ENCODE assay signal across 31 cellular contexts in the genomic region with DNA sequence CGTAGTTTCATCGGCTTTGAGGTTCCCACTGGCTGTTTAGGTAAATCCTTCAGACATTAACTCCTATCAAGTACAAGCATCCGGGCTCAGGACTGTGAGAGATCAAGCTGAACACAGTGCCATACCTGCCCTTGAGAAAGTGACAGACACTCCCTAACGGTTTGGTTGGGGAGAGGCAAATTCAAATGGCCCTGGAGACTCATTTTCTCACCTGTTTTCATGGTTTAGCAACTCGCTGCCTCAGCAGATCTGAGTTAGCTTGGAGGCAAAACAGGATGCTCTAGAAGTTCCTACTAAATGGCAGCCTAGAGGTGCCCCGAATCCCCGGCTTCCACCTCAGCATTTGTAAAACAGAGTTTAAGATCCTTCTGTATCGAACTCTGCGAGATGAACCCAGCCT. TPM values are rescaled to one million over a fixed set of nuclear protein-coding genes. Genes with fewer than 3 reads are reported as not detected.
DNase-seq lines count a peak whose midpoint lies in the region; ATAC-seq and TF ChIP-seq lines count a peak whose summit lies in the region.
"Had no signal": no experiment of that assay in that cellular context is flagged by ENCODE, and none has a peak within 500 bp of the region (broad histone marks: within the 10 kb centered on the region; RNA-seq: fewer than 3 reads in every experiment).

No MANE protein-coding gene starts in this region.

- H3K4me2 ChIP-seq in KMS-11 (no peak overlapping the region; the same call in 1 of the 2 replicates), osteoblast (ENCODE audit: insufficient read depth, low read length) (peak overlapping the region; percentile 20)

- peaks cover 9% of the 10 kb centered on the region; the same call in 1 of the 2 replicates for H3K79me2 ChIP-seq in KMS-11 (ENCODE audit: insufficient read depth, low read depth)
- H3K79me2 ChIP-seq in osteoblast (ENCODE audit: insufficient read depth, low read length) = peaks cover 14% of the 10 kb centered on the region

- TF ChIP-seq CTCF in KMS-11 (conservative IDR thresholded peaks at IDR 0.05; ENCODE audit: low read depth, low read length) (no peak), osteoblast (IDR thresholded peaks at IDR 0.05; ENCODE audit: extremely low read depth, low read depth, low read length) (no peak), uterus (IDR thresholded peaks at IDR 0.05) (no peak)

- no peaks in the 10 kb centered on the region for H3K36me3 ChIP-seq in KMS-11 (ENCODE audit: insufficient read depth)
- no peaks in the 10 kb centered on the region for H3K36me3 ChIP-seq in osteoblast (ENCODE audit: insufficient read depth, low read length)
- no peaks in the 10 kb centered on the region for H3K36me3 ChIP-seq in uterus
- H3K36me3 ChIP-seq: breast epithelium, gastrocnemius medialis, lower lobe of right lung, right atrium auricular region had no signal

- no peak for TF ChIP-seq POLR2A in uterus (IDR thresholded peaks at IDR 0.05)

- peak; percentile 12 for DNase-seq in activated CD4-positive, alpha-beta T cell treated with anti-CD3 and anti-CD28 coated beads for 36 hours
- no peak for DNase-seq in activated CD4-positive, alpha-beta T cell treated with anti-CD3 and anti-CD28 coated beads, Interleukin-2, amount 10 ng/mL, durations not matched to agents 7 days and 5 days
- peak; percentile 53 for DNase-seq in activated CD4-positive, alpha-beta memory T cell treated with anti-CD3 and anti-CD28 coated beads, Interleukin-2, amount 10 ng/mL, durations not matched to agents 7 days and 5 days
- DNase-seq in osteoblast (ENCODE audit: insufficient read length, low spot score, missing footprints) (no peak), uterus (no peak), NCI-H1930 (lab: John Stamatoyannopoulos, UW) (no peak), superior temporal gyrus (ENCODE audit: extremely low spot score) (no peak)
- DNase-seq: activated CD8-positive, alpha-beta T cell treated with anti-CD3 and anti-CD28 coated beads for 36 hours; DMS 273 treated with DMSO at 0.1 percent for 48 hours; gastrocnemius medialis; HCEC 1CT; Kasumi-1; kidney glomerular epithelial cell; lower lobe of right lung; MV-4-11; NCI-H1436; NCI-H2081 treated with DMSO at 0.1 percent for 48 hours; NCI-H345; stimulated activated CD4-positive, alpha-beta T cell treated with anti-CD3 and anti-CD28 coated beads, Interleukin-1b, Interleukin-23, amount 100 ng/mL, for 48 hours; stimulated activated naive CD8-positive, alpha-beta T cell treated with anti-CD3 and anti-CD28 coated beads, Interleukin-15, Interleukin-2, amounts not matched to agents 100 U/mL and 50 U/mL, for 24 hours; testis had no signal

- no peak for ATAC-seq in activated CD4-positive, alpha-beta T cell treated with anti-CD3 and anti-CD28 coated beads for 36 hours
- ATAC-seq: activated CD4-positive, CD25-positive, alpha-beta regulatory T cell treated with anti-CD3 and anti-CD28 coated beads, Interleukin-2, amount 50 U/mL, for 24 hours; activated CD8-positive, alpha-beta T cell treated with anti-CD3 and anti-CD28 coated beads for 36 hours; gastrocnemius medialis; lower lobe of right lung; natural killer cell treated with Interleukin-12 subunit alpha and Interleukin-12 subunit beta and Interleukin-15 and Interleukin-18, amount 100 ng/mL, for 72 hours; stimulated activated naive CD8-positive, alpha-beta T cell treated with anti-CD3 and anti-CD28 coated beads, Interleukin-15, Interleukin-2, amounts not matched to agents 100 U/mL and 50 U/mL, for 24 hours had no signal

- H3K27ac Mint-ChIP-seq in activated CD4-positive, alpha-beta T cell treated with anti-CD3 and anti-CD28 coated beads for 36 hours = no peak overlapping the region
- no peak overlapping the region for H3K27ac Mint-ChIP-seq in activated CD4-positive, alpha-beta T cell treated with anti-CD3 and anti-CD28 coated beads, Interleukin-2, amount 10 ng/mL, durations not matched to agents 7 days and 5 days
- peak overlapping the region; percentile 72 for H3K27ac Mint-ChIP-seq in activated CD4-positive, alpha-beta memory T cell treated with anti-CD3 and anti-CD28 coated beads, Interleukin-2, amount 10 ng/mL, durations not matched to agents 7 days and 5 days
- H3K27ac Mint-ChIP-seq: activated CD8-positive, alpha-beta T cell treated with anti-CD3 and anti-CD28 coated beads for 36 hours; activated naive CD8-positive, alpha-beta T cell; activated T-helper 2 cell treated with anti-CD3 and anti-CD28 coated beads, Interferon-gamma antibody, Interleukin-2, Interleukin-4, amounts not matched to agents 10 μg/mL and 5 μg/mL and 100 μg/mL, durations not matched to agents 14 hours and 24 hours and 36 hours; natural killer cell treated with Interleukin-12 subunit alpha and Interleukin-12 subunit beta and Interleukin-15 and Interleukin-18, amount 100 ng/mL, for 72 hours; T-helper 1 cell treated with Interleukin-12 subunit alpha and Interleukin-12 subunit beta and Interleukin-4 antibody, amounts not matched to agents 30 μg/mL and 1 μg/mL, for 36 hours had no signal

- CTCF ChIA-PET in activated CD4-positive, alpha-beta T cell treated with anti-CD3 and anti-CD28 coated beads for 36 hours (lab: Charles Lee) = no interaction called here
- CTCF ChIA-PET in activated CD4-positive, alpha-beta T cell treated with anti-CD3 and anti-CD28 coated beads, Interleukin-2, amount 10 ng/mL, durations not matched to agents 7 days and 5 days (lab: Charles Lee) = interaction anchor here (0.6 to 1.2 kb wide), 2 partner anchors 35 to 763 kb away, joined by 3 to 5 read pairs; no protein-coding TSS in a partner anchor
- CTCF ChIA-PET in activated CD4-positive, alpha-beta memory T cell treated with anti-CD3 and anti-CD28 coated beads, Interleukin-2, amount 10 ng/mL, durations not matched to agents 7 days and 5 days (lab: Charles Lee) = no interaction called here

- no peaks in the 10 kb centered on the region for H3K9me3 ChIP-seq in osteoblast (ENCODE audit: low read depth, low read length)
- no peaks in the 10 kb centered on the region for H3K9me3 ChIP-seq in uterus
- H3K9me3 ChIP-seq: breast epithelium, gastrocnemius medialis, lower lobe of right lung, right atrium auricular region, testis had no signal

- H4K20me1 ChIP-seq in KMS-11 (ENCODE audit: insufficient read depth) = no peaks in the 10 kb centered on the region
- H4K20me1 ChIP-seq in osteoblast (ENCODE audit: insufficient read depth, low read length) = peaks cover 4% of the 10 kb centered on the region

- H3K4me3 ChIP-seq in KMS-11 (IDR thresholded peaks at IDR 0.05; ENCODE audit: insufficient read depth, low read depth, low read length) (no peak overlapping the region), osteoblast (ENCODE audit: insufficient read depth, low read length) (no peak overlapping the region), uterus (no peak overlapping the region)
- H3K4me3 ChIP-seq: breast epithelium, gastrocnemius medialis, lower lobe of right lung, right atrium auricular region, testis had no signal

- intact Hi-C loops in activated CD4-positive, alpha-beta T cell treated with anti-CD3 and anti-CD28 coated beads for 36 hours (cut with DNase I, micrococcal nuclease) = no loop called here
- intact Hi-C loops in uterus (cut with DNase I; ENCODE audit: low total_unique reads) = no loop called here

- no peaks in the 10 kb centered on the region for H3K27me3 ChIP-seq in KMS-11 (ENCODE audit: insufficient read depth, low read depth)
- no peaks in the 10 kb centered on the region for H3K27me3 ChIP-seq in osteoblast (ENCODE audit: insufficient read depth, low read length)
- no peaks in the 10 kb centered on the region for H3K27me3 ChIP-seq in uterus
- H3K27me3 ChIP-seq: breast epithelium, gastrocnemius medialis, right atrium auricular region, testis had no signal

- peaks cover 19% of the 10 kb centered on the region for H3K4me1 Mint-ChIP-seq in activated CD4-positive, alpha-beta T cell treated with anti-CD3 and anti-CD28 coated beads for 36 hours
- H3K4me1 Mint-ChIP-seq in activated CD4-positive, alpha-beta T cell treated with anti-CD3 and anti-CD28 coated beads, Interleukin-2, amount 10 ng/mL, durations not matched to agents 7 days and 5 days = peaks cover 17% of the 10 kb centered on the region
- peaks cover 36% of the 10 kb centered on the region for H3K4me1 Mint-ChIP-seq in activated CD4-positive, alpha-beta memory T cell treated with anti-CD3 and anti-CD28 coated beads, Interleukin-2, amount 10 ng/mL, durations not matched to agents 7 days and 5 days

- H3K9me3 Mint-ChIP-seq in activated CD4-positive, alpha-beta T cell treated with anti-CD3 and anti-CD28 coated beads for 36 hours (ENCODE audit: low read depth) = no peaks in the 10 kb centered on the region
- H3K9me3 Mint-ChIP-seq in activated CD4-positive, alpha-beta T cell treated with anti-CD3 and anti-CD28 coated beads, Interleukin-2, amount 10 ng/mL, durations not matched to agents 7 days and 5 days = no peaks in the 10 kb centered on the region
- no peaks in the 10 kb centered on the region for H3K9me3 Mint-ChIP-seq in activated CD4-positive, alpha-beta memory T cell treated with anti-CD3 and anti-CD28 coated beads, Interleukin-2, amount 10 ng/mL, durations not matched to agents 7 days and 5 days
- H3K9me3 Mint-ChIP-seq: activated CD8-positive, alpha-beta T cell treated with anti-CD3 and anti-CD28 coated beads for 36 hours; activated T-helper 2 cell treated with anti-CD3 and anti-CD28 coated beads, Interferon-gamma antibody, Interleukin-2, Interleukin-4, amounts not matched to agents 10 μg/mL and 5 μg/mL and 100 μg/mL, durations not matched to agents 14 hours and 24 hours and 36 hours; T-helper 1 cell treated with Interleukin-12 subunit alpha and Interleukin-12 subunit beta and Interleukin-4 antibody, amounts not matched to agents 30 μg/mL and 1 μg/mL, for 36 hours had no signal

- H3K4me1 ChIP-seq in KMS-11 (ENCODE audit: low read depth, poor library complexity, severe bottlenecking) = peaks cover 37% of the 10 kb centered on the region
- peaks cover 41% of the 10 kb centered on the region for H3K4me1 ChIP-seq in osteoblast (ENCODE audit: insufficient read depth, low read length)
- H3K4me1 ChIP-seq in uterus = no peaks in the 10 kb centered on the region

- H3K27me3 Mint-ChIP-seq in activated CD4-positive, alpha-beta T cell treated with anti-CD3 and anti-CD28 coated beads for 36 hours = peaks cover 24% of the 10 kb centered on the region
- peaks cover 30% of the 10 kb centered on the region for H3K27me3 Mint-ChIP-seq in activated CD4-positive, alpha-beta T cell treated with anti-CD3 and anti-CD28 coated beads, Interleukin-2, amount 10 ng/mL, durations not matched to agents 7 days and 5 days
- H3K27me3 Mint-ChIP-seq in activated CD4-positive, alpha-beta memory T cell treated with anti-CD3 and anti-CD28 coated beads, Interleukin-2, amount 10 ng/mL, durations not matched to agents 7 days and 5 days = peaks cover 34% of the 10 kb centered on the region

- H3K4me3 Mint-ChIP-seq in activated CD4-positive, alpha-beta T cell treated with anti-CD3 and anti-CD28 coated beads for 36 hours = no peak overlapping the region
- no peak overlapping the region for H3K4me3 Mint-ChIP-seq in activated CD4-positive, alpha-beta T cell treated with anti-CD3 and anti-CD28 coated beads, Interleukin-2, amount 10 ng/mL, durations not matched to agents 7 days and 5 days
- no peak overlapping the region for H3K4me3 Mint-ChIP-seq in activated CD4-positive, alpha-beta memory T cell treated with anti-CD3 and anti-CD28 coated beads, Interleukin-2, amount 10 ng/mL, durations not matched to agents 7 days and 5 days
- H3K4me3 Mint-ChIP-seq: activated CD8-positive, alpha-beta T cell treated with anti-CD3 and anti-CD28 coated beads for 36 hours; activated naive CD8-positive, alpha-beta T cell; natural killer cell treated with Interleukin-12 subunit alpha and Interleukin-12 subunit beta and Interleukin-15 and Interleukin-18, amount 100 ng/mL, for 72 hours; T-helper 1 cell treated with Interleukin-12 subunit alpha and Interleukin-12 subunit beta and Interleukin-4 antibody, amounts not matched to agents 30 μg/mL and 1 μg/mL, for 36 hours had no signal

- H2AFZ ChIP-seq in KMS-11 (ENCODE audit: low read depth) (peak overlapping the region; percentile 9; the same call in 1 of the 2 replicates), osteoblast (ENCODE audit: low read length) (no peak overlapping the region)

- POLR2A ChIA-PET in activated CD4-positive, alpha-beta T cell treated with anti-CD3 and anti-CD28 coated beads for 36 hours (lab: Charles Lee) = no interaction called here
- POLR2A ChIA-PET in activated CD4-positive, alpha-beta T cell treated with anti-CD3 and anti-CD28 coated beads, Interleukin-2, amount 10 ng/mL, durations not matched to agents 7 days and 5 days (lab: Charles Lee) = no interaction called here
- POLR2A ChIA-PET in activated CD4-positive, alpha-beta memory T cell treated with anti-CD3 and anti-CD28 coated beads, Interleukin-2, amount 10 ng/mL, durations not matched to agents 7 days and 5 days (lab: Charles Lee) = no interaction called here

- no peak overlapping the region for H3K9ac ChIP-seq in KMS-11

- H3K27ac ChIP-seq in KMS-11 (no peak overlapping the region), osteoblast (ENCODE audit: low read depth, low read length) (no peak overlapping the region), uterus (no peak overlapping the region)
- H3K27ac ChIP-seq: breast epithelium, gastrocnemius medialis, HL-60, lower lobe of right lung, right atrium auricular region, SK-N-MC, testis had no signal

- no peaks in the 10 kb centered on the region for H3K36me3 Mint-ChIP-seq in activated CD4-positive, alpha-beta T cell treated with anti-CD3 and anti-CD28 coated beads for 36 hours (ENCODE audit: low read depth)
- no peaks in the 10 kb centered on the region for H3K36me3 Mint-ChIP-seq in activated CD4-positive, alpha-beta T cell treated with anti-CD3 and anti-CD28 coated beads, Interleukin-2, amount 10 ng/mL, durations not matched to agents 7 days and 5 days (ENCODE audit: low read depth)
- H3K36me3 Mint-ChIP-seq in activated CD4-positive, alpha-beta memory T cell treated with anti-CD3 and anti-CD28 coated beads, Interleukin-2, amount 10 ng/mL, durations not matched to agents 7 days and 5 days (ENCODE audit: low read depth) = peaks cover 6% of the 10 kb centered on the region
- H3K36me3 Mint-ChIP-seq: activated naive CD8-positive, alpha-beta T cell; natural killer cell treated with Interleukin-12 subunit alpha and Interleukin-12 subunit beta and Interleukin-15 and Interleukin-18, amount 100 ng/mL, for 72 hours had no signal

RNA-seq across cellular contexts. Expression of a gene that starts 3.6 kb away (rescaled TPM):
- total RNA-seq in activated CD4-positive, alpha-beta T cell treated with anti-CD3 and anti-CD28 coated beads for 36 hours = 10 to 100 TPM; 11.4 to 12.2 TPM
- total RNA-seq in activated CD4-positive, alpha-beta T cell treated with anti-CD3 and anti-CD28 coated beads, Interleukin-2, amount 10 ng/mL, durations not matched to agents 7 days and 5 days = 10 to 100 TPM; 22.7 to 24.2 TPM
- total RNA-seq in activated CD4-positive, alpha-beta memory T cell treated with anti-CD3 and anti-CD28 coated beads, Interleukin-2, amount 10 ng/mL, durations not matched to agents 7 days and 5 days = 10 to 100 TPM; 26.9 to 30.9 TPM
- 35.8 and 38.3 TPM in 2 replicates for total RNA-seq in osteoblast
- 10 to 100 TPM; 12.0 to 92.7 (median 47.8) TPM for total RNA-seq in uterus

RNA-seq across cellular contexts. Expression of a gene that starts 41.7 kb away (rescaled TPM):
- total RNA-seq in activated CD4-positive, alpha-beta T cell treated with anti-CD3 and anti-CD28 coated beads for 36 hours = 10 to 100 TPM; 58.2 to 60.0 TPM
- total RNA-seq in activated CD4-positive, alpha-beta T cell treated with anti-CD3 and anti-CD28 coated beads, Interleukin-2, amount 10 ng/mL, durations not matched to agents 7 days and 5 days = 10 to 100 TPM; 97.2 to 97.4 TPM
- total RNA-seq in activated CD4-positive, alpha-beta memory T cell treated with anti-CD3 and anti-CD28 coated beads, Interleukin-2, amount 10 ng/mL, durations not matched to agents 7 days and 5 days = 100 to 1,000 TPM; 153 to 158 TPM
- total RNA-seq in osteoblast (345 and 377 TPM in 2 replicates), uterus (100 to 1,000 TPM; 221 to 621 (median 300) TPM)

Comparison
In these comparisons a context has a peak if more than half of its experiments do, and no peak if none do; other contexts are left out.
1. DNase-seq: peak in activated CD4-positive, alpha-beta T cell treated with anti-CD3 and anti-CD28 coated beads for 36 hours (single experiment) and activated CD4-positive, alpha-beta memory T cell treated with anti-CD3 and anti-CD28 coated beads, Interleukin-2, amount 10 ng/mL, durations not matched to agents 7 days and 5 days (single experiment); none in activated CD4-positive, alpha-beta T cell treated with anti-CD3 and anti-CD28 coated beads, Interleukin-2, amount 10 ng/mL, durations not matched to agents 7 days and 5 days (single experiment), osteoblast (single experiment), uterus (0 of 2), NCI-H1930 (0 of 2) and superior temporal gyrus (single experiment).